8 cellular contexts compared by ENCODE assay signal in genomic region chr12:47377414-47378221, GRCh38.
DNase-seq lines count a peak whose midpoint lies in the region; ATAC-seq and TF ChIP-seq lines count a peak whose summit lies in the region.

No MANE protein-coding gene starts in this region.

- H3K27me3 ChIP-seq in colonic mucosa (no peaks in the 10 kb centered on the region), aorta (ENCODE audit: control insufficient read depth in 1 of 2, insufficient read depth in 2 of 2, low read length in 1 of 2) (no peaks in the 10 kb centered on the region)

- no peaks in the 10 kb centered on the region for H3K36me3 ChIP-seq in colonic mucosa
- H3K36me3 ChIP-seq in aorta (ENCODE audit: control insufficient read depth in 1 of 2, insufficient read depth in 2 of 2, low read length in 1 of 2): no peaks in the 10 kb centered on the region

- WGBS in aorta, 2 donors: 19 to 25% methylated on average over 12 of the region's 12 CpGs

- H3K27ac ChIP-seq in colonic mucosa (peak overlapping the region; percentile 6), aorta (ENCODE audit: low read depth in 1 of 2, low read length in 2 of 2) (peak overlapping the region; percentile 37 to 73)

- peaks cover 24% of the 10 kb centered on the region for H3K36me3 Mint-ChIP-seq in activated naive CD8-positive, alpha-beta T cell
- H3K36me3 Mint-ChIP-seq in activated naive CD8-positive, alpha-beta T cell treated with anti-CD3 and anti-CD28 coated beads for 36 hours: peaks cover 45% of the 10 kb centered on the region

- no peak overlapping the region for H3K4me3 Mint-ChIP-seq in activated naive CD8-positive, alpha-beta T cell
- H3K4me3 Mint-ChIP-seq in activated naive CD8-positive, alpha-beta T cell treated with anti-CD3 and anti-CD28 coated beads for 36 hours: no peak overlapping the region

- ATAC-seq in aorta (ENCODE audit: low FRiP score) (peak; percentile 95), HG03432 (IDR thresholded peaks at IDR 0.05; ENCODE audit: unreplicated experiment) (no peak), GM21528 (IDR thresholded peaks at IDR 0.05; ENCODE audit: low FRiP score, unreplicated experiment) (no peak)

- no peaks in the 10 kb centered on the region for H3K27me3 Mint-ChIP-seq in activated naive CD8-positive, alpha-beta T cell
- H3K27me3 Mint-ChIP-seq in activated naive CD8-positive, alpha-beta T cell treated with anti-CD3 and anti-CD28 coated beads for 36 hours: no peaks in the 10 kb centered on the region

- no peak overlapping the region for H3K9ac ChIP-seq in colonic mucosa (ENCODE audit: low read depth in 2 of 2, low read length in 2 of 2)

- no peak for DNase-seq in activated naive CD8-positive, alpha-beta T cell treated with anti-CD3 and anti-CD28 coated beads for 36 hours
- DNase-seq in colonic mucosa (peak; percentile 76), mesenteric fat pad (ENCODE audit: low spot score) (peak; percentile 96), aorta (peak; percentile 98 to 99), GF-D8 (lab: John Stamatoyannopoulos, UW) (no peak)

- intact Hi-C loops in colonic mucosa (cut with DNase I): no loop called here
- intact Hi-C loops in aorta (cut with DNase I): no loop called here

- H3K27ac Mint-ChIP-seq in activated naive CD8-positive, alpha-beta T cell: peak overlapping the region; percentile 54
- H3K27ac Mint-ChIP-seq in activated naive CD8-positive, alpha-beta T cell treated with anti-CD3 and anti-CD28 coated beads for 36 hours: no peak overlapping the region

- H3K9me3 Mint-ChIP-seq in activated naive CD8-positive, alpha-beta T cell (ENCODE audit: low read depth): peaks cover 26% of the 10 kb centered on the region
- H3K9me3 Mint-ChIP-seq in activated naive CD8-positive, alpha-beta T cell treated with anti-CD3 and anti-CD28 coated beads for 36 hours: peaks cover 48% of the 10 kb centered on the region

- H3K4me1 ChIP-seq in colonic mucosa (no peaks in the 10 kb centered on the region), aorta (ENCODE audit: control insufficient read depth in 1 of 2, insufficient read depth in 2 of 2, low read length in 2 of 2) (no peaks in the 10 kb centered on the region)

- no peak for TF ChIP-seq CTCF in colonic mucosa (IDR thresholded peaks at IDR 0.05)

- peaks cover 44% of the 10 kb centered on the region for H3K4me1 Mint-ChIP-seq in activated naive CD8-positive, alpha-beta T cell (ENCODE audit: low read depth)
- H3K4me1 Mint-ChIP-seq in activated naive CD8-positive, alpha-beta T cell treated with anti-CD3 and anti-CD28 coated beads for 36 hours: peaks cover 34% of the 10 kb centered on the region

- H3K9me3 ChIP-seq in colonic mucosa: no peaks in the 10 kb centered on the region
- H3K9me3 ChIP-seq in aorta (ENCODE audit: control insufficient read depth, low read length): no peaks in the 10 kb centered on the region

- no peak overlapping the region for H3K4me3 ChIP-seq in colonic mucosa
- no peak overlapping the region for H3K4me3 ChIP-seq in aorta (ENCODE audit: low read length in 2 of 2)

Comparison
In these comparisons a context has a peak if more than half of its experiments do, and no peak if none do; other contexts are left out.
1. DNase-seq: peak in colonic mucosa (single experiment), mesenteric fat pad (single experiment) and aorta (2 of 2); none in activated naive CD8-positive, alpha-beta T cell treated with anti-CD3 and anti-CD28 coated beads for 36 hours (single experiment) and GF-D8 (single experiment).